Comparison of ENCODE assay signal across 9 cellular contexts in the genomic region with DNA sequence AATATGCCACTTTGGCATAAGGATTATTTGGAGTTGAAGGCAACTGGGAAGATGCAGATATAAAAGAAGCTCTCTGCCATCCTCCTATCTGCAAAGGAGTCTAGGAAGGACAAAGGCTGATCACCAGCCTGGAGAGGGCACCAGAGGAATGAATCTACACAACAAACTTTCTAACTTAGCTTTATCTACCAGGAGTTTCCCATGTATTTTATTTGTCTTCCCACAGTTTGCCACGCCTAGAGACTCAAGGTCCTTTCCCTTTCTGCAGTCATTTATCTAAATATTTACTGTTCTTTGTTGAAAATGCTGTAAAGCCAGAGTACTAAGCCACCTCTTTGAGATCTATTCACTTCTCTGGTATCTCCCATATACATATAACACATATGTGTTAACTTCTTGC. TPM values are rescaled to one million over a fixed set of nuclear protein-coding genes. Genes with fewer than 3 reads are reported as not detected.
DNase-seq lines count a peak whose midpoint lies in the region; ATAC-seq and TF ChIP-seq lines count a peak whose summit lies in the region.
"Had no signal": no experiment of that assay in that cellular context is flagged by ENCODE, and none has a peak within 500 bp of the region (broad histone marks: within the 10 kb centered on the region; RNA-seq: fewer than 3 reads in every experiment).

No MANE protein-coding gene starts in this region.

- H3K79me1 ChIP-seq in H9 (ENCODE audit: insufficient read depth, low read depth, low read length, poor library complexity, severe bottlenecking) = peaks cover 2% of the 10 kb centered on the region

- TF ChIP-seq CTCF in AG04450 (IDR thresholded peaks at IDR 0.05; ENCODE audit: low read depth, low read length) (peak; percentile 37), H9 (conservative IDR thresholded peaks at IDR 0.05) (peak; percentile 54), WERI-Rb-1 (IDR thresholded peaks at IDR 0.05; ENCODE audit: low read depth, low read length) (peak; percentile 23; the same call in 1 of the 2 replicates), lower leg skin (IDR thresholded peaks at IDR 0.05) (no peak)

- CTCF ChIA-PET in AG04450 (lab: Charles Lee) = interaction anchor here (0.6 to 2.0 kb wide), 12 partner anchors 9 to 387 kb away, joined by 3 to 8 read pairs (median 4); no protein-coding TSS in a partner anchor

- no peak overlapping the region for H2BK120ac ChIP-seq in H9 (ENCODE audit: low read depth, low read length, poor library complexity, severe bottlenecking)

- H4K20me1 ChIP-seq in H9 (ENCODE audit: control insufficient read depth, insufficient read depth, insufficient read length) = no peaks in the 10 kb centered on the region

- no peak overlapping the region for H2BK12ac ChIP-seq in H9 (ENCODE audit: insufficient read length, low read depth, low read length)

- no peak overlapping the region for H2BK20ac ChIP-seq in H9 (ENCODE audit: low read depth, low read length, poor library complexity, severe bottlenecking)

- peak overlapping the region; percentile 70 for H3K56ac ChIP-seq in H9 (ENCODE audit: insufficient read length, low read depth, low read length)

- no peak overlapping the region for H4K91ac ChIP-seq in H9 (ENCODE audit: insufficient read length, low read depth, low read length)

- H3K18ac ChIP-seq in H9 (ENCODE audit: insufficient read length, low read depth, low read length) = peak overlapping the region; percentile 71

- H3K36me3 ChIP-seq in WERI-Rb-1 (no peaks in the 10 kb centered on the region), iPS-20b (ENCODE audit: insufficient read depth, low read depth, low read length) (peaks cover 19% of the 10 kb centered on the region; the same call in 1 of the 2 replicates)

- no peaks in the 10 kb centered on the region for H3K27me3 ChIP-seq in AG04450 (ENCODE audit: control insufficient read depth, insufficient read depth, low read length)
- no peaks in the 10 kb centered on the region for H3K27me3 ChIP-seq in H9 (ENCODE audit: insufficient read depth, low read length)
- H3K27me3 ChIP-seq in WERI-Rb-1 (ENCODE audit: insufficient read depth, low read depth, severe bottlenecking) = no peaks in the 10 kb centered on the region
- H3K27me3 ChIP-seq in iPS-20b (ENCODE audit: insufficient read depth, low read length) = no peaks in the 10 kb centered on the region

- no peak for DNase-seq in AG04450 (ENCODE audit: low read depth, low spot score)
- peak; percentile 47 for DNase-seq in H9
- DNase-seq in WERI-Rb-1 = no peak
- DNase-seq in GM19240 (ENCODE audit: insufficient read length, low spot score) = no peak
- DNase-seq in lower leg skin (ENCODE audit: low spot score in 2 of 2) = no peak
- DNase-seq in NCI-H510A treated with DMSO at 0.1 percent for 48 hours (lab: John Stamatoyannopoulos, UW) = no peak

- H3K14ac ChIP-seq in H9 (ENCODE audit: insufficient read depth, low read length) = no peak overlapping the region; the same call in 1 of the 2 replicates

- no peak overlapping the region for H4K8ac ChIP-seq in H9 (replicated peaks; ENCODE audit: insufficient read length, low read depth, low read length)

- H3K36me3 Mint-ChIP-seq in H9 (ENCODE audit: insufficient read depth in 1 of 3, low read depth in 3 of 3) = peaks cover 20 to 22% (median 21%) of the 10 kb centered on the region in 3 experiments
- H3K36me3 Mint-ChIP-seq: activated naive CD4-positive, alpha-beta T cell treated with anti-CD3 and anti-CD28 coated beads, Interleukin-2, amount 50 U/mL, for 72 hours had no signal

- peaks cover 24% of the 10 kb centered on the region; the same call in 1 of the 2 replicates for H3K79me2 ChIP-seq in H9 (ENCODE audit: insufficient read depth, low read length)

- H2AFZ ChIP-seq in H9 (ENCODE audit: low read length) = no peak overlapping the region

- no CpG with 5 or more reads among the region's 1 CpG for WGBS in H9 (ENCODE audit: extremely low coverage, insufficient read length, low lambda C conversion rate)
- 21 to 22% methylated on average over 1 of the region's 1 CpG for WGBS in lower leg skin, 2 donors

- no peak overlapping the region for H3K23ac ChIP-seq in H9 (ENCODE audit: insufficient read length, low read depth, low read length)

- peak overlapping the region; percentile 31 for H3K9ac ChIP-seq in H9 (ENCODE audit: extremely low read depth, insufficient read length, low read length)
- H3K9ac ChIP-seq in iPS-20b (ENCODE audit: low read depth, low read length) = peak overlapping the region; percentile 77

- no peaks in the 10 kb centered on the region for H3K9me3 ChIP-seq in AG04450 (ENCODE audit: control insufficient read depth, insufficient read depth, low read length)
- no peaks in the 10 kb centered on the region for H3K9me3 ChIP-seq in H9 (ENCODE audit: control insufficient read depth, low read depth, low read length)
- no peaks in the 10 kb centered on the region for H3K9me3 ChIP-seq in WERI-Rb-1 (ENCODE audit: severe bottlenecking)
- no peaks in the 10 kb centered on the region for H3K9me3 ChIP-seq in iPS-20b (ENCODE audit: insufficient read depth, low read depth, low read length)

- no peak overlapping the region for H2BK15ac ChIP-seq in H9 (ENCODE audit: low read depth, low read length)

- H3K27ac Mint-ChIP-seq in H9 = peak overlapping the region; percentile 97 to 100 (median 100)
- H3K27ac Mint-ChIP-seq: activated naive CD4-positive, alpha-beta T cell treated with anti-CD3 and anti-CD28 coated beads, Interleukin-2, amount 50 U/mL, for 72 hours had no signal

- H2BK5ac ChIP-seq in H9 (ENCODE audit: insufficient read length, low read length) = no peak overlapping the region

- H3K23me2 ChIP-seq in H9 (ENCODE audit: insufficient read length, low read depth, low read length, poor library complexity, severe bottlenecking) = no peaks in the 10 kb centered on the region

- H4K5ac ChIP-seq in H9 (ENCODE audit: insufficient read length, low read depth, low read length) = no peak overlapping the region

- intact Hi-C loops in lower leg skin (cut with DNase I; ENCODE audit: low total_unique reads) = no loop called here

- peaks cover 84 to 88% of the 10 kb centered on the region in 2 experiments for H3K4me1 Mint-ChIP-seq in H9

- POLR2A ChIA-PET in AG04450 (lab: Yijun Ruan, JAX) = interaction anchor here (0.6 to 1.0 kb wide), 2 partner anchors 47 to 93 kb away, joined by 3 to 4 read pairs; no protein-coding TSS in a partner anchor

- no peak overlapping the region for H2AK5ac ChIP-seq in H9 (ENCODE audit: insufficient read length, low read length)

- no peaks in the 10 kb centered on the region for H3K27me3 Mint-ChIP-seq in H9 (ENCODE audit: low read depth)

- H3K4me1 ChIP-seq in H9 (ENCODE audit: insufficient read depth, low read length) (peaks cover 38% of the 10 kb centered on the region), iPS-20b (ENCODE audit: insufficient read depth, low read length) (peaks cover 72% of the 10 kb centered on the region)

- H3K27ac ChIP-seq in AG04450 (ENCODE audit: low read depth, low read length) (no peak overlapping the region), H9 (ENCODE audit: insufficient read length, low read depth, low read length) (peak overlapping the region; percentile 95), WERI-Rb-1 (no peak overlapping the region), iPS-20b (ENCODE audit: low read length) (peak overlapping the region; percentile 70)

- H3T11ph ChIP-seq in H9 (ENCODE audit: low read length) = no peak overlapping the region

- no peaks in the 10 kb centered on the region for H3K9me3 Mint-ChIP-seq in H9
- H3K9me3 Mint-ChIP-seq: activated naive CD4-positive, alpha-beta T cell treated with anti-CD3 and anti-CD28 coated beads, Interleukin-2, amount 50 U/mL, for 72 hours had no signal

- no peak for ATAC-seq in HG03457 (IDR thresholded peaks at IDR 0.05; ENCODE audit: unreplicated experiment)

- peak overlapping the region; percentile 0 for H3K4me2 ChIP-seq in H9 (ENCODE audit: insufficient read depth, insufficient read length, low read length)

- TF ChIP-seq POLR2A in lower leg skin (IDR thresholded peaks at IDR 0.05) = no peak

- H3K4ac ChIP-seq in H9 (ENCODE audit: low read depth, low read length) = no peak overlapping the region

- H3K4me3 ChIP-seq in AG04450 (ENCODE audit: low read depth, low read length) = no peak overlapping the region
- H3K4me3 ChIP-seq in WERI-Rb-1 (ENCODE audit: low read depth, low read length) = no peak overlapping the region
- H3K4me3 ChIP-seq in iPS-20b (ENCODE audit: low read length) = peak overlapping the region; percentile 16; the same call in 1 of the 2 replicates
- no peak overlapping the region for H3K4me3 ChIP-seq in lower leg skin (ENCODE audit: low read depth, poor library complexity, severe bottlenecking)

- peak overlapping the region in 1 of 2 experiments; percentile 61; a peak in 3 of 5 replicates for H3K4me3 Mint-ChIP-seq in H9

RNA-seq across cellular contexts. Expression of gene GPR176, which starts 32.2 kb away (rescaled TPM):
- polyA plus RNA-seq in AG04450 (2011; rRNA removed) = 83.9 and 116 TPM in 2 replicates
- polyA minus RNA-seq in AG04450 (2011; rRNA and poly(A)+ RNA removed) = 212 and 329 TPM in 2 replicates
- total RNA-seq in H9 (2021) (132 TPM in 2 replicates), lower leg skin (1 to 10 TPM in 3 of 4 donors, under 1 TPM in 1; 0.53 to 6.2 (median 3.0) TPM)

RNA-seq across cellular contexts. Expression of gene EIF2AK4, which starts 46.1 kb away (rescaled TPM):
- 83.9 and 96.9 TPM in 2 replicates for polyA plus RNA-seq in AG04450 (2011; rRNA removed)
- polyA minus RNA-seq in AG04450 (2011; rRNA and poly(A)+ RNA removed) = 111 and 117 TPM in 2 replicates
- total RNA-seq in H9 (2021) (92.5 and 94.7 TPM in 2 replicates), lower leg skin (10 to 100 TPM; 14.3 to 23.0 (median 15.0) TPM)

Comparison
In these comparisons a context has a peak if more than half of its experiments do, and no peak if none do; other contexts are left out.
1. H3K27ac ChIP-seq: peak in H9 (single experiment) and iPS-20b (single experiment); none in AG04450 (single experiment) and WERI-Rb-1 (single experiment).
2. CTCF ChIP-seq: peak in AG04450 (single experiment), H9 (single experiment) and WERI-Rb-1 (single experiment); none in lower leg skin (0 of 3).
3. RNA of gene GPR176, which starts 32.2 kb away (total RNA-seq): 132 TPM in H9; 0.53 to 6.2 TPM in lower leg skin; every median in the first group is over 10 times any median in the second.